In the genomic region with DNA sequence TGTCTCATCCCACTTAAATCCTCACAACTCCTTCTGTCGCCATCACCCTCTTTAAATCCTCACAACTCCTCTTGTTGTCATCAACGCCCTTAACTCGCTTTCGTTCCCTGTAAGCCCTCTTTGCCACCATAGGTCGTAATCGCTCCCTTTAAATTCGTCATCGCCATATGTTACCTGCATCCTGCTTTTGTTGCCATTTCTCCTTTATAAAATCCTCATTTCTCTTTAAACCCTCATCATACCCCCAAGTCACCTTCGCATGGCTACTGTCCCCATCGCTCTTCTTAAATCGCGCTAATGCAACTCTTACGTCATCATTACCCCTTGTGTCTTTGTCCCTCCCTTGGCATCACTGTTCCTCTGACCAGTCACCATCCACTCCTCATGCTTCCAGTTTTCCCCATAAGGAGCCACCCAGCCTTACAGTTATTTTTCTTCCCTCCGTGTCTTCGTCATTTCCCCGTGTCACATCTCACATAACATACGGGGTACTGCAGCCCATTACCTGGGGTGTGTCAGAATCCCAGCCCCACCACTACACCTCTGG, we compare ENCODE assay signal across 8 cellular contexts. TPM values are rescaled to one million over a fixed set of nuclear protein-coding genes. Genes with fewer than 3 reads are reported as not detected.
DNase-seq lines count a peak whose midpoint lies in the region; ATAC-seq, FAIRE-seq and TF ChIP-seq lines count a peak whose summit lies in the region.

No MANE protein-coding gene starts in this region.

- TF ChIP-seq POLR2A in K562 (conservative IDR thresholded peaks at IDR 0.05) = no peak

- H3K27me3 ChIP-seq in K562 (ENCODE audit: control insufficient read depth in 2 of 2, insufficient read depth in 2 of 2, low read length in 2 of 2) = no peaks in the 10 kb centered on the region
- H3K27me3 ChIP-seq in subcutaneous abdominal adipose tissue (ENCODE audit: control insufficient read depth in 5 of 5, insufficient read depth in 4 of 5, low read length in 5 of 5) = no peaks in the 10 kb centered on the region

- peaks cover 7 to 9% of the 10 kb centered on the region in 2 experiments; a peak in 3 of 5 replicates for H3K4me1 ChIP-seq in K562 (replicated peaks in 1 of 2; ENCODE audit: control insufficient read depth in 2 of 2, insufficient read depth in 2 of 2, low read length in 2 of 2)
- peaks cover 2 to 23% (median 20%) of the 10 kb centered on the region in 5 donors for H3K4me1 ChIP-seq in subcutaneous abdominal adipose tissue (ENCODE audit: control insufficient read depth in 5 of 5, insufficient read depth in 5 of 5, low read length in 5 of 5)

- peak overlapping the region; percentile 99 for H3K4me2 ChIP-seq in K562 (ENCODE audit: insufficient read depth, low read length)

- no peak for TF ChIP-seq RAD21 in K562 (CRISPR knock-in tag; conservative IDR thresholded peaks at IDR 0.05 in 1 of 2, IDR thresholded peaks at IDR 0.05 in 1 of 2)

- H4K20me1 ChIP-seq in K562 (replicated peaks; ENCODE audit: control insufficient read depth, insufficient read depth, low read length) = no peaks in the 10 kb centered on the region; the same call in 1 of the 2 replicates

- TF ChIP-seq CTCF in AG04449 (IDR thresholded peaks at IDR 0.05; ENCODE audit: insufficient read depth, low read length, missing control alignments) (no peak), K562 (IDR thresholded peaks at IDR 0.05 in 2 of 3, conservative IDR thresholded peaks at IDR 0.05 in 1 of 3; ENCODE audit: insufficient read depth in 2 of 3, low read depth in 1 of 3, low read length in 3 of 3) (no peak)

- H3K36me3 ChIP-seq in K562 (ENCODE audit: control insufficient read depth, insufficient read depth, low read length) (peaks cover 15% of the 10 kb centered on the region; the same call in 2 of the 3 replicates), subcutaneous abdominal adipose tissue (ENCODE audit: control insufficient read depth in 5 of 5, insufficient read depth in 5 of 5, low read length in 5 of 5) (peaks cover 0 to 3% (median 3%) of the 10 kb centered on the region in 5 donors)

- 0% methylated on average over 17 of the region's 17 CpGs for WGBS in K562 (ENCODE audit: insufficient coverage, low coverage, missing lambda C conversion rate)

- TSS peak; percentile 73 for BruUV-seq in K562 (replicated peaks; lab: Mats Ljungman, UMichigan)

- H2AFZ ChIP-seq in K562 (ENCODE audit: low read depth, low read length) = peak overlapping the region; percentile 92

- H3K9me3 ChIP-seq in K562 (replicated peaks; ENCODE audit: control insufficient read depth, insufficient read depth, low read depth, low read length) = no peaks in the 10 kb centered on the region
- H3K9me3 ChIP-seq in subcutaneous abdominal adipose tissue (ENCODE audit: control insufficient read depth in 5 of 5, low read length in 5 of 5) = no peaks in the 10 kb centered on the region

- DNase-seq in AG04449 (ENCODE audit: low read depth, low spot score) (no peak), GM04504 (ENCODE audit: low read depth) (peak; percentile 17), NCI-H748 treated with DMSO at 0.1 percent for 48 hours (lab: John Stamatoyannopoulos, UW) (peak; percentile 55), K562 (ENCODE audit: extremely low read depth in 1 of 4, low spot score in 3 of 4) (peak; percentile 33 to 52 (median 46)), kidney tubule cell (ENCODE audit: low spot score) (peak; percentile 51)

- ATAC-seq in K562 (no peak; the same call in 2 of the 3 replicates), GM18498 (IDR thresholded peaks at IDR 0.05; ENCODE audit: unreplicated experiment) (no peak), GM18519 (IDR thresholded peaks at IDR 0.05; ENCODE audit: low FRiP score, unreplicated experiment) (no peak)

- peak overlapping the region; percentile 88 for H3K4me3 ChIP-seq in AG04449 (ENCODE audit: low read depth, low read length)
- H3K4me3 ChIP-seq in K562 = peak overlapping the region; percentile 70
- peak overlapping the region; percentile 69 to 92 (median 89) for H3K4me3 ChIP-seq in subcutaneous abdominal adipose tissue (ENCODE audit: low read depth in 1 of 5, low read length in 5 of 5)

- H3K9ac ChIP-seq in K562 (ENCODE audit: insufficient read depth in 1 of 2, low read depth in 2 of 2, low read length in 2 of 2) = peak overlapping the region; percentile 87 to 93
- H3K9ac ChIP-seq in subcutaneous abdominal adipose tissue (ENCODE audit: low read length in 5 of 5) = peak overlapping the region; percentile 0 to 83 (median 79)

- POLR2A ChIA-PET in AG04449 (lab: Yijun Ruan, JAX) = interaction anchor here (1.0 to 1.2 kb wide), 2 partner anchors 13 to 240 kb away, joined by 3 read pairs; no protein-coding TSS in a partner anchor
- POLR2A ChIA-PET in K562 (lab: Yijun Ruan, JAX) = interaction anchor here (1.0 to 1.2 kb wide), 2 partner anchors 15 to 27 kb away, joined by 3 read pairs; no protein-coding TSS in a partner anchor

- peak; percentile 40 for FAIRE-seq in K562 (lab: Jason Lieb, UNC)

- 0 out of 2 replicates have a peak, but pooled peaks have one; percentile 16 for TF ChIP-seq EP300 in K562 (IDR thresholded peaks at IDR 0.05; ENCODE audit: low read length)

- intact Hi-C loops in K562 (cut with micrococcal nuclease) = loop anchor here (5.0 kb wide), 1 partner anchor 93 kb away; a partner anchor contains a TSS

- no peaks in the 10 kb centered on the region for H3K9me1 ChIP-seq in K562 (ENCODE audit: control insufficient read depth, insufficient read depth, low read length)

- in situ Hi-C loops in K562 (cut with MboI) = no loop called here

- peaks cover 37% of the 10 kb centered on the region for H3K79me2 ChIP-seq in K562 (ENCODE audit: control insufficient read depth, insufficient read depth, low read length)

- H3K27ac ChIP-seq in K562 (ENCODE audit: extremely low read depth, low read depth, low read length) = peak overlapping the region; percentile 74
- H3K27ac ChIP-seq in subcutaneous abdominal adipose tissue (ENCODE audit: low read depth, low read length) = peak overlapping the region; percentile 34

- CTCF ChIA-PET in AG04449 (lab: Yijun Ruan, JAX) (interaction anchor here (2.2 kb wide), 1 partner anchor 12 kb away, joined by 5 read pairs; no protein-coding TSS in a partner anchor), K562 (lab: Yijun Ruan, JAX; ENCODE audit: low intra/inter-chr PET ratio) (no interaction called here)

RNA-seq across cellular contexts. Expression of a gene that starts 0.5 kb away (rescaled TPM):
- total RNA-seq in K562 (2011; cell fraction: chromatin; rRNA removed; ENCODE audit: low replicate concordance) = 107 and 382 TPM in 2 replicates
- 428 and 489 TPM in 2 replicates for total RNA-seq in K562 (2011; cell fraction: nucleolus; rRNA removed)
- 273 and 275 TPM in 2 replicates for total RNA-seq in K562 (2011; cell fraction: nucleoplasm; rRNA removed)
- total RNA-seq in K562 (2014; rRNA removed) (112 and 167 TPM in 2 replicates), K562 (2014; rRNA removed; fragmentation: Illumina TruSeq; extraction: Trizol) (25.6 and 32.7 TPM in 2 replicates), K562 (2015; rRNA removed; fragmentation: Illumina TruSeq; extraction: Trizol) (63.5 and 72.9 TPM in 2 replicates), K562 (2021) (121 and 128 TPM in 2 replicates)
- polyA plus RNA-seq in K562 (2011; rRNA removed) (72.7 and 167 TPM in 2 replicates), K562 (2014; fragmentation: Illumina TruSeq; extraction: Trizol) (79.3 and 129 TPM in 2 replicates), K562 (2014; fragmentation: Nextera tagmentation; extraction: Ambion mirVana) (1 to 10 TPM; 2.3 to 5.8 TPM), K562 (2014; rRNA removed) (81.6 and 91.2 TPM in 2 replicates)
- polyA plus RNA-seq in K562 (2011; cell fraction: cytosol; rRNA removed) = 103 and 259 TPM in 2 replicates
- polyA plus RNA-seq in K562 (2011; cell fraction: nucleus; rRNA removed) = 92.2 and 141 TPM in 2 replicates
- 172 and 394 TPM in 2 replicates for polyA plus RNA-seq in K562 (2012)
- polyA minus RNA-seq in K562 (2011; rRNA and poly(A)+ RNA removed) = 36.8 and 45.4 TPM in 2 replicates
- 168 and 196 TPM in 2 replicates for polyA minus RNA-seq in K562 (2011; cell fraction: cytosol; rRNA and poly(A)+ RNA removed)
- polyA minus RNA-seq in K562 (2011; cell fraction: nucleus; rRNA and poly(A)+ RNA removed) = 38.8 and 46.8 TPM in 2 replicates

RNA-seq across cellular contexts. Expression of a gene that starts 0.8 kb away (rescaled TPM):
- total RNA-seq in K562 (2011; cell fraction: chromatin; rRNA removed; ENCODE audit: low replicate concordance) = 54.6 and 104 TPM in 2 replicates
- 38.6 and 39.2 TPM in 2 replicates for total RNA-seq in K562 (2011; cell fraction: nucleolus; rRNA removed)
- total RNA-seq in K562 (2011; cell fraction: nucleoplasm; rRNA removed) = 46.7 and 47.2 TPM in 2 replicates
- 15.8 and 18.7 TPM in 2 replicates for total RNA-seq in K562 (2014; rRNA removed)
- total RNA-seq in K562 (2014; rRNA removed; fragmentation: Illumina TruSeq; extraction: Trizol) = 3.3 and 4.0 TPM in 2 replicates
- 9.6 and 11.0 TPM in 2 replicates for total RNA-seq in K562 (2015; rRNA removed; fragmentation: Illumina TruSeq; extraction: Trizol)
- total RNA-seq in K562 (2021) = 26.1 and 27.3 TPM in 2 replicates
- polyA plus RNA-seq in K562 (2011; rRNA removed) = 21.6 and 24.9 TPM in 2 replicates
- polyA plus RNA-seq in K562 (2011; cell fraction: cytosol; rRNA removed) = 20.1 and 41.9 TPM in 2 replicates
- 26.9 and 32.6 TPM in 2 replicates for polyA plus RNA-seq in K562 (2011; cell fraction: nucleus; rRNA removed)
- 14.8 and 15.2 TPM in 2 replicates for polyA plus RNA-seq in K562 (2012)
- 15.2 and 18.3 TPM in 2 replicates for polyA plus RNA-seq in K562 (2014; fragmentation: Illumina TruSeq; extraction: Trizol)
- under 1 TPM; 0.08 to 0.66 TPM for polyA plus RNA-seq in K562 (2014; fragmentation: Nextera tagmentation; extraction: Ambion mirVana)
- 14.7 and 20.5 TPM in 2 replicates for polyA plus RNA-seq in K562 (2014; rRNA removed)
- polyA minus RNA-seq in K562 (2011; rRNA and poly(A)+ RNA removed) = 25.2 and 45.6 TPM in 2 replicates
- 13.1 and 23.2 TPM in 2 replicates for polyA minus RNA-seq in K562 (2011; cell fraction: cytosol; rRNA and poly(A)+ RNA removed)
- 12.1 and 14.4 TPM in 2 replicates for polyA minus RNA-seq in K562 (2011; cell fraction: nucleus; rRNA and poly(A)+ RNA removed)

RNA-seq across cellular contexts. Expression of a gene that starts 40.9 kb away (rescaled TPM):
- not detected in 2 replicates for total RNA-seq in K562 (2011; cell fraction: chromatin; rRNA removed; ENCODE audit: low replicate concordance)
- 0.13 TPM in 1 of 2 replicates, not detected in the other for total RNA-seq in K562 (2011; cell fraction: nucleolus; rRNA removed)
- total RNA-seq in K562 (2011; cell fraction: nucleoplasm; rRNA removed) = 0.31 TPM in 1 of 2 replicates, not detected in the other
- 0.08 TPM in 1 of 2 replicates, not detected in the other for total RNA-seq in K562 (2014; rRNA removed)
- total RNA-seq in K562 (2014; rRNA removed; fragmentation: Illumina TruSeq; extraction: Trizol) = not detected in 2 replicates
- not detected in 2 replicates for total RNA-seq in K562 (2015; rRNA removed; fragmentation: Illumina TruSeq; extraction: Trizol)
- 0.07 and 0.09 TPM in 2 replicates for total RNA-seq in K562 (2021)
- 0.06 TPM in 1 of 2 replicates, not detected in the other for polyA plus RNA-seq in K562 (2011; rRNA removed)
- polyA plus RNA-seq in K562 (2011; cell fraction: cytosol; rRNA removed) = 0.06 TPM in 2 replicates
- 0.10 TPM in 1 of 2 replicates, not detected in the other for polyA plus RNA-seq in K562 (2011; cell fraction: nucleus; rRNA removed)
- 0.08 and 0.10 TPM in 2 replicates for polyA plus RNA-seq in K562 (2012)
- not detected in 2 replicates for polyA plus RNA-seq in K562 (2014; fragmentation: Illumina TruSeq; extraction: Trizol)
- polyA plus RNA-seq in K562 (2014; fragmentation: Nextera tagmentation; extraction: Ambion mirVana) = not detected
- 0.05 TPM in 1 of 2 replicates, not detected in the other for polyA plus RNA-seq in K562 (2014; rRNA removed)
- not detected in 2 replicates for polyA minus RNA-seq in K562 (2011; rRNA and poly(A)+ RNA removed)
- not detected in 2 replicates for polyA minus RNA-seq in K562 (2011; cell fraction: cytosol; rRNA and poly(A)+ RNA removed)
- not detected in 2 replicates for polyA minus RNA-seq in K562 (2011; cell fraction: nucleus; rRNA and poly(A)+ RNA removed)
